ENCODE assay signal across 30 cellular contexts in the genomic region with DNA sequence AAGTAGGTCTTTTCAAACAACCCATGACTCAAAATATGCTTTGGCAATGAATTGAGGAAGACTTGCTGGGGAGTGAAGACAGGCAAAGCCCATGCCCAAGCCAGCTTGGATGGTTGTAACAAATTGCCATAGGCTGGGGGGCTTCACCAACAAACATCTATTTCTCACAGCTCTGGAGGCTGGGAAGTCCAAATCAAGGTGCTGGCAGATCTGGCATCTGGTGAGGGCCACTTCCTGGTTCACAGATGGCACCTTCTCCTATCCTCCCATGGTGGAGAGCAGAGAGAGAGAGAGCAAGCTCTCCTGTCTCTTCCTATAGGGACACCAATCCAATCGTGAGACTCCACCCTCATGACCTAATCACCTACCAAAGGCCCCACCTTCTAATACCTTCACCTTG. TPM values are rescaled to one million over a fixed set of nuclear protein-coding genes. Genes with fewer than 3 reads are reported as not detected.
DNase-seq lines count a peak whose midpoint lies in the region; ATAC-seq, FAIRE-seq and TF ChIP-seq lines count a peak whose summit lies in the region.
"Had no signal": no experiment of that assay in that cellular context is flagged by ENCODE, and none has a peak within 500 bp of the region (broad histone marks: within the 10 kb centered on the region; RNA-seq: fewer than 3 reads in every experiment).

No MANE protein-coding gene starts in this region.

- no peaks in the 10 kb centered on the region for H4K20me1 ChIP-seq in HepG2 (ENCODE audit: insufficient read depth, low read length)
- H4K20me1 ChIP-seq: BLaER1; BLaER1 treated with 17β-estradiol and CSF1 and Interleukin-3, amounts not matched to agents 10 nM and 100 nM had no signal

- no peak overlapping the region for H3K27ac ChIP-seq in HepG2 (ENCODE audit: extremely low read length, insufficient read depth, low read length)
- no peak overlapping the region for H3K27ac ChIP-seq in right lobe of liver
- H3K27ac ChIP-seq: 22Rv1; A549; BLaER1; BLaER1 treated with 17β-estradiol and CSF1 and Interleukin-3, amounts not matched to agents 10 nM and 100 nM; C4-2B had no signal

- 0% methylated on average over 1 of the region's 1 CpG for WGBS in HepG2 (ENCODE audit: low lambda C conversion rate)
- WGBS in right lobe of liver (ENCODE audit: insufficient coverage, low coverage, low lambda C conversion rate, missing lambda C conversion rate), result no CpG with 5 or more reads among the region's 1 CpG

- H3K4me1 ChIP-seq in HepG2 (ENCODE audit: insufficient read depth, low read length) (no peaks in the 10 kb centered on the region), right lobe of liver (no peaks in the 10 kb centered on the region)
- H3K4me1 ChIP-seq: A549; BE2C; BLaER1; BLaER1 treated with 17β-estradiol and CSF1 and Interleukin-3, amounts not matched to agents 10 nM and 100 nM; Caco-2 had no signal

- TF ChIP-seq RAD21 in HepG2 (CRISPR knock-in tag; IDR thresholded peaks at IDR 0.05), result no peak

- CTCF ChIA-PET in HepG2 (lab: Yijun Ruan, JAX; ENCODE audit: low intra/inter-chr PET ratio, low total read pairs), result no interaction called here

- TF ChIP-seq EP300 in HepG2 (IDR thresholded peaks at IDR 0.05; ENCODE audit: low read depth in 2 of 2, low read length in 2 of 2) (no peak), HepG2 (CRISPR knock-in tag; IDR thresholded peaks at IDR 0.05; ENCODE audit: borderline replicate concordance) (no peak)

- no TSS peak for BruUV-seq in HepG2 (replicated peaks; lab: Mats Ljungman, UMichigan)

- H3K9me3 ChIP-seq in HepG2 (ENCODE audit: low read length), result no peaks in the 10 kb centered on the region
- H3K9me3 ChIP-seq in right lobe of liver, result no peaks in the 10 kb centered on the region
- H3K9me3 ChIP-seq: BE2C, BLaER1, Caco-2 had no signal

- no peak for DNase-seq in HepG2 (ENCODE audit: low spot score)
- no peak for DNase-seq in right lobe of liver
- DNase-seq: 8988T; ACHN; AML-193; BE2C; C1 segment of cervical spinal cord; Caco-2; Calu3; CD4-positive, alpha-beta memory T cell; CD4-positive, alpha-beta T cell; CD4-positive, CD25-positive, alpha-beta regulatory T cell; CD8-positive, alpha-beta memory T cell; CD8-positive, alpha-beta T cell; COR-L47; DMS 273 treated with DMSO at 0.1 percent for 48 hours; DMS153; DMS53; DMS79; DMS79 treated with DMSO at 0.1 percent for 48 hours; DND-41; EL had no signal

- TF ChIP-seq POLR2A in HepG2 (IDR thresholded peaks at IDR 0.05; ENCODE audit: insufficient read depth in 1 of 2, low read depth in 2 of 2, low read length in 2 of 2) (no peak), right lobe of liver (IDR thresholded peaks at IDR 0.05) (no peak)

- peaks cover 0 to 2% of the 10 kb centered on the region in 2 experiments; a peak in 3 of 5 replicates for H3K27me3 ChIP-seq in HepG2 (ENCODE audit: control insufficient read depth in 1 of 2, insufficient read depth in 2 of 2, low read length in 2 of 2)
- no peaks in the 10 kb centered on the region for H3K27me3 ChIP-seq in right lobe of liver
- H3K27me3 ChIP-seq: BE2C; BLaER1; BLaER1 treated with 17β-estradiol and CSF1 and Interleukin-3, amounts not matched to agents 10 nM and 100 nM had no signal

- TF ChIP-seq CTCF in HepG2 (CRISPR knock-in tag; IDR thresholded peaks at IDR 0.05), result no peak
- no peak for TF ChIP-seq CTCF in right lobe of liver (IDR thresholded peaks at IDR 0.05)

- no peak for FAIRE-seq in HepG2 (lab: Jason Lieb, UNC)
- FAIRE-seq: A204.1, A549, D721Med had no signal

- H3K9ac ChIP-seq in HepG2 (ENCODE audit: insufficient read depth, low read depth, low read length), result no peak overlapping the region
- H3K9ac ChIP-seq: BLaER1; BLaER1 treated with 17β-estradiol and CSF1 and Interleukin-3, amounts not matched to agents 10 nM and 100 nM had no signal

- no peak overlapping the region for H3K4me2 ChIP-seq in HepG2 (ENCODE audit: low read depth, low read length)
- H3K4me2 ChIP-seq: A549; BLaER1; BLaER1 treated with 17β-estradiol and CSF1 and Interleukin-3, amounts not matched to agents 10 nM and 100 nM had no signal

- H3K36me3 ChIP-seq in HepG2 (replicated peaks in 1 of 2; ENCODE audit: control insufficient read depth in 1 of 2, insufficient read depth in 2 of 2, low read length in 2 of 2) (no peaks in the 10 kb centered on the region), right lobe of liver (no peaks in the 10 kb centered on the region)
- H3K36me3 ChIP-seq: BE2C; BLaER1; BLaER1 treated with 17β-estradiol and CSF1 and Interleukin-3, amounts not matched to agents 10 nM and 100 nM had no signal

- in situ Hi-C loops in HepG2 (cut with HindIII; ENCODE audit: extremely low pct_ligation_motif_present, low pct_unique_long_range_greater_than_20kb), result no loop called here

- H3K4me3 ChIP-seq in HepG2 (replicated peaks in 1 of 3; ENCODE audit: insufficient read depth in 1 of 3, low read depth in 2 of 3, low read length in 3 of 3) (no peak overlapping the region), right lobe of liver (no peak overlapping the region)
- H3K4me3 ChIP-seq: A549; BLaER1; BLaER1 treated with 17β-estradiol and CSF1 and Interleukin-3, amounts not matched to agents 10 nM and 100 nM had no signal

- no peak overlapping the region for H2AFZ ChIP-seq in HepG2 (ENCODE audit: low read length)

- ATAC-seq in HepG2, result no peak
- no peak for ATAC-seq in right lobe of liver
- ATAC-seq: A549; CD8-positive, alpha-beta T cell had no signal

- POLR2A ChIA-PET in HepG2 (lab: Yijun Ruan, JAX), result no interaction called here

- intact Hi-C loops in HepG2 (cut with micrococcal nuclease; ENCODE audit: unreplicated experiment) (no loop called here), right lobe of liver (cut with DNase I) (no loop called here)

- H3K79me2 ChIP-seq in HepG2 (ENCODE audit: insufficient read depth, low read length), result no peaks in the 10 kb centered on the region

TF ChIP-seq in HepG2, 621 proteins besides CTCF, POLR2A, EP300 and RAD21:
- TF ChIP-seq SIX4 (CRISPR knock-in tag; IDR thresholded peaks at IDR 0.05) (no peak), ZFP82 (CRISPR knock-in tag; IDR thresholded peaks at IDR 0.05; ENCODE audit: borderline replicate concordance) (no peak), ZNF564 (CRISPR knock-in tag; IDR thresholded peaks at IDR 0.05) (peak; percentile 92; the same call in 1 of the 2 replicates), ZNF326 (CRISPR knock-in tag; IDR thresholded peaks at IDR 0.05; ENCODE audit: borderline replicate concordance) (no peak), NAIF1 (CRISPR knock-in tag; IDR thresholded peaks at IDR 0.05; ENCODE audit: borderline replicate concordance) (no peak), RARG (CRISPR knock-in tag; IDR thresholded peaks at IDR 0.05; ENCODE audit: low read depth) (no peak)
- TF ChIP-seq, protein P1, sequence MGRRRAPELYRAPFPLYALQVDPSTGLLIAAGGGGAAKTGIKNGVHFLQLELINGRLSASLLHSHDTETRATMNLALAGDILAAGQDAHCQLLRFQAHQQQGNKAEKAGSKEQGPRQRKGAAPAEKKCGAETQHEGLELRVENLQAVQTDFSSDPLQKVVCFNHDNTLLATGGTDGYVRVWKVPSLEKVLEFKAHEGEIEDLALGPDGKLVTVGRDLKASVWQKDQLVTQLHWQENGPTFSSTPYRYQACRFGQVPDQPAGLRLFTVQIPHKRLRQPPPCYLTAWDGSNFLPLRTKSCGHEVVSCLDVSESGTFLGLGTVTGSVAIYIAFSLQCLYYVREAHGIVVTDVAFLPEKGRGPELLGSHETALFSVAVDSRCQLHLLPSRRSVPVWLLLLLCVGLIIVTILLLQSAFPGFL (CRISPR knock-in tag; IDR thresholded peaks at IDR 0.05), result no peak
TF ChIP-seq in HepG2: peak in this region for 1.

RNA-seq across cellular contexts. Expression of a gene that starts 11.3 kb away (rescaled TPM):
- total RNA-seq in HepG2 (2016; rRNA removed; fragmentation: Illumina TruSeq; extraction: Trizol) (0.02 and 0.06 TPM in 2 replicates), right lobe of liver (under 1 TPM in 5 of 6 experiments, not detected in 1; under 0.01 to 0.40 (median 0.16) TPM)
- total RNA-seq in HepG2 (2016; cell fraction: cytosol; rRNA removed; fragmentation: Illumina TruSeq; extraction: Trizol; ENCODE audit: low read depth), result under 0.01 and 0.09 TPM in 2 replicates
- 0.04 and 0.10 TPM in 2 replicates for total RNA-seq in HepG2 (2016; cell fraction: insoluble cytoplasmic fraction; rRNA removed; fragmentation: Illumina TruSeq; extraction: Trizol)
- 0.06 TPM in 1 of 2 replicates, not detected in the other for total RNA-seq in HepG2 (2016; cell fraction: membrane; rRNA removed; fragmentation: Illumina TruSeq; extraction: Trizol)
- 0.03 and 0.31 TPM in 2 replicates for total RNA-seq in HepG2 (2016; cell fraction: nucleus; rRNA removed; fragmentation: Illumina TruSeq; extraction: Trizol)
- polyA plus RNA-seq in HepG2 (2011; rRNA removed), result 0.01 and 0.08 TPM in 2 replicates
- 0.01 and 0.04 TPM in 2 replicates for polyA plus RNA-seq in HepG2 (2011; cell fraction: cytosol; rRNA removed)
- 0.10 and 0.12 TPM in 2 replicates for polyA plus RNA-seq in HepG2 (2011; cell fraction: nucleus; rRNA removed)
- polyA plus RNA-seq in HepG2 (2012), result 0.08 and 0.23 TPM in 2 replicates
- polyA plus RNA-seq in HepG2 (2016; cell fraction: cytosol; fragmentation: Illumina TruSeq; extraction: Trizol; ENCODE audit: low read depth), result not detected in 2 replicates
- polyA plus RNA-seq in HepG2 (2016; cell fraction: insoluble cytoplasmic fraction; fragmentation: Illumina TruSeq; extraction: Trizol; ENCODE audit: low read depth), result not detected in 2 replicates
- not detected in 2 replicates for polyA plus RNA-seq in HepG2 (2016; cell fraction: membrane; fragmentation: Illumina TruSeq; extraction: Trizol; ENCODE audit: low read depth)
- not detected in 2 replicates for polyA plus RNA-seq in HepG2 (2016; cell fraction: nucleus; fragmentation: Illumina TruSeq; extraction: Trizol; ENCODE audit: insufficient read depth, low read depth)
- polyA minus RNA-seq in HepG2 (2011; rRNA and poly(A)+ RNA removed; ENCODE audit: low replicate concordance), result under 0.01 and 0.02 TPM in 2 replicates
- not detected in 2 replicates for polyA minus RNA-seq in HepG2 (2011; cell fraction: cytosol; rRNA and poly(A)+ RNA removed)
- polyA minus RNA-seq in HepG2 (2011; cell fraction: nucleus; rRNA and poly(A)+ RNA removed), result under 0.01 and 0.25 TPM in 2 replicates
- polyA plus RNA-seq: CD14-positive monocyte; CD8-positive, alpha-beta memory T cell had no signal
